Comparison of ENCODE assay signal across 12 cellular contexts in the genomic region with DNA sequence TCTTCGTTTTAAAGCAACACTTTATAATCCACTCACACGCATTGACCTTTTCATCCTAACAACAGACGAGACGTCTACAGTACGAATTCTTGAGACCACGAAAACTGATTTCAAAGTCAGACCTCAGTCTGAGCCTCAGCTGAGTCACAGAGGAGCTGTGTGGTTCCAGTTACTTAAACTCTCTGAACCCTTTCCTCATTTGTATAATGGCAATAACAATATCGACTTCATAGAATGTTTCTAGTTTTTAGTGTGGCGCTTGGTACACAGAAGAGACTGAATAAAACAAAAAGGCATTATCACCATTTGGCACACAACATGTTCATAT.
A peak's percentile ranks its signal among the peaks of the same experiment; 100 is the strongest.
DNase-seq lines count a peak whose midpoint lies in the region; ATAC-seq and TF ChIP-seq lines count a peak whose summit lies in the region.
"Had no signal": no experiment of that assay in that cellular context is flagged by ENCODE, and none has a peak within 500 bp of the region (broad histone marks: within the 10 kb centered on the region; RNA-seq: fewer than 3 reads in every experiment).

No MANE protein-coding gene starts in this region.

- no peak for TF ChIP-seq EP300 in suprapubic skin (IDR thresholded peaks at IDR 0.05)

- H3K4me2 ChIP-seq in GM23248 (ENCODE audit: unreplicated experiment) = peak overlapping the region; percentile 13
- H3K4me2 ChIP-seq in hepatocyte = no peak overlapping the region
- H3K4me2 ChIP-seq: neural progenitor cell had no signal

- peaks cover 34% of the 10 kb centered on the region for H3K36me3 Mint-ChIP-seq in CD4-positive, CD25-positive, alpha-beta regulatory T cell
- H3K36me3 Mint-ChIP-seq in activated T-helper 17 cell treated with anti-CD3 and anti-CD28 coated beads, Interleukin-2, amount 50 U/mL, for 72 hours (ENCODE audit: low read depth) = peaks cover 53% of the 10 kb centered on the region
- H3K36me3 Mint-ChIP-seq: neural progenitor cell had no signal

- no peak overlapping the region for H2AFZ ChIP-seq in GM23248
- H2AFZ ChIP-seq in hepatocyte = no peak overlapping the region
- H2AFZ ChIP-seq: neural progenitor cell had no signal

- H3K27me3 Mint-ChIP-seq in CD4-positive, CD25-positive, alpha-beta regulatory T cell = no peaks in the 10 kb centered on the region
- H3K27me3 Mint-ChIP-seq in activated T-helper 17 cell treated with anti-CD3 and anti-CD28 coated beads, Interleukin-2, amount 50 U/mL, for 72 hours = no peaks in the 10 kb centered on the region

- no peak overlapping the region for H3K4me3 Mint-ChIP-seq in CD4-positive, CD25-positive, alpha-beta regulatory T cell
- peak overlapping the region; percentile 3 for H3K4me3 Mint-ChIP-seq in activated T-helper 17 cell treated with anti-CD3 and anti-CD28 coated beads, Interleukin-2, amount 50 U/mL, for 72 hours
- H3K4me3 Mint-ChIP-seq: neural progenitor cell had no signal

- no peak for TF ChIP-seq CTCF in left lung (IDR thresholded peaks at IDR 0.05)
- no peak for TF ChIP-seq CTCF in hepatocyte (IDR thresholded peaks at IDR 0.05; ENCODE audit: poor library complexity)
- no peak for TF ChIP-seq CTCF in suprapubic skin (IDR thresholded peaks at IDR 0.05)

- DNase-seq in CD4-positive, CD25-positive, alpha-beta regulatory T cell = peak in 1 of 3 donors; percentile 49
- DNase-seq in GM23248 (peak; percentile 73), left lung (no peak), hepatocyte (ENCODE audit: low spot score) (no peak), suprapubic skin (ENCODE audit: low spot score in 2 of 2) (no peak)
- DNase-seq: SJCRH30, tibial artery had no signal

- in situ Hi-C loops in GM23248 (cut with MboI) = loop anchor here (25.0 kb wide), 1 partner anchor 563 kb away; no protein-coding TSS in a partner anchor

- 52 to 61% methylated on average over 8 of the region's 8 CpGs for WGBS in GM23248 (ENCODE audit: low coverage in 1 of 2, low lambda C conversion rate in 2 of 2, missing lambda C conversion rate in 2 of 2), 2 experiments
- WGBS in hepatocyte (ENCODE audit: low lambda C conversion rate, missing lambda C conversion rate) = 93% methylated on average over 8 of the region's 8 CpGs
- WGBS in suprapubic skin = 82% methylated on average over 8 of the region's 8 CpGs

- H3K9me3 ChIP-seq in CD4-positive, CD25-positive, alpha-beta regulatory T cell (ENCODE audit: control insufficient read depth in 2 of 2, low read length in 2 of 2) = no peaks in the 10 kb centered on the region
- H3K9me3 ChIP-seq in GM23248 (ENCODE audit: low read depth) (no peaks in the 10 kb centered on the region), left lung (no peaks in the 10 kb centered on the region), hepatocyte (ENCODE audit: low read depth) (no peaks in the 10 kb centered on the region), suprapubic skin (no peaks in the 10 kb centered on the region)
- H3K9me3 ChIP-seq: SJCRH30, tibial artery had no signal

- peak overlapping the region in 1 of 3 donors; percentile 60 for H3K27ac Mint-ChIP-seq in CD4-positive, CD25-positive, alpha-beta regulatory T cell
- no peak overlapping the region for H3K27ac Mint-ChIP-seq in activated T-helper 17 cell treated with anti-CD3 and anti-CD28 coated beads, Interleukin-2, amount 50 U/mL, for 72 hours
- H3K27ac Mint-ChIP-seq: neural progenitor cell had no signal

- H4K20me1 ChIP-seq in GM23248 (ENCODE audit: insufficient read depth) (no peaks in the 10 kb centered on the region), hepatocyte (ENCODE audit: insufficient read depth, poor library complexity, severe bottlenecking) (peaks cover 4% of the 10 kb centered on the region)

- peaks cover 33% of the 10 kb centered on the region for H3F3A ChIP-seq in GM23248 (ENCODE audit: insufficient read depth)

- H3K9me2 ChIP-seq in GM23248 (ENCODE audit: insufficient read depth) (no peaks in the 10 kb centered on the region), hepatocyte (replicated peaks; ENCODE audit: insufficient read depth) (no peaks in the 10 kb centered on the region)

- peaks cover 9% of the 10 kb centered on the region; the same call in 1 of the 2 replicates for H3K79me2 ChIP-seq in GM23248 (ENCODE audit: insufficient read depth)
- no peaks in the 10 kb centered on the region for H3K79me2 ChIP-seq in hepatocyte

- H3K4me1 ChIP-seq in CD4-positive, CD25-positive, alpha-beta regulatory T cell (ENCODE audit: control insufficient read depth, insufficient read depth, low read length, poor library complexity, severe bottlenecking) = no peaks in the 10 kb centered on the region
- H3K4me1 ChIP-seq in GM23248 (ENCODE audit: insufficient read depth) (peaks cover 12% of the 10 kb centered on the region), left lung (no peaks in the 10 kb centered on the region), hepatocyte (ENCODE audit: insufficient read depth) (peaks cover 5% of the 10 kb centered on the region), suprapubic skin (no peaks in the 10 kb centered on the region)

- H3K9me3 Mint-ChIP-seq in CD4-positive, CD25-positive, alpha-beta regulatory T cell = peaks cover 0 to 4% (median 0%) of the 10 kb centered on the region in 7 donors
- no peaks in the 10 kb centered on the region for H3K9me3 Mint-ChIP-seq in activated T-helper 17 cell treated with anti-CD3 and anti-CD28 coated beads, Interleukin-2, amount 50 U/mL, for 72 hours
- H3K9me3 Mint-ChIP-seq: neural progenitor cell had no signal

- intact Hi-C loops in left lung (cut with DNase I) = no loop called here

- peaks cover 5 to 19% (median 8%) of the 10 kb centered on the region in 4 donors for H3K4me1 Mint-ChIP-seq in CD4-positive, CD25-positive, alpha-beta regulatory T cell
- H3K4me1 Mint-ChIP-seq in activated T-helper 17 cell treated with anti-CD3 and anti-CD28 coated beads, Interleukin-2, amount 50 U/mL, for 72 hours = peaks cover 21% of the 10 kb centered on the region

- peak; percentile 55 to 69 for ATAC-seq in CD4-positive, CD25-positive, alpha-beta regulatory T cell (ENCODE audit: low read depth in 2 of 2)
- ATAC-seq in activated T-helper 17 cell treated with anti-CD3 and anti-CD28 coated beads, Interleukin-2, amount 50 U/mL, for 72 hours (replicated peaks) = peak; percentile 97
- ATAC-seq in left lung (peak; percentile 67), GM21786 (IDR thresholded peaks at IDR 0.05; ENCODE audit: unreplicated experiment) (no peak)

- TF ChIP-seq POLR2A in suprapubic skin (IDR thresholded peaks at IDR 0.05) = no peak

- peaks cover 30% of the 10 kb centered on the region for H3K36me3 ChIP-seq in CD4-positive, CD25-positive, alpha-beta regulatory T cell (ENCODE audit: control insufficient read depth, insufficient read depth, low read length)
- H3K36me3 ChIP-seq in GM23248 (ENCODE audit: low read depth) (no peaks in the 10 kb centered on the region; the same call in 1 of the 2 replicates), left lung (peaks cover 0 to 29% of the 10 kb centered on the region in 2 donors), hepatocyte (replicated peaks; ENCODE audit: insufficient read depth, low read depth) (no peaks in the 10 kb centered on the region), suprapubic skin (peaks cover 14% of the 10 kb centered on the region)
- H3K36me3 ChIP-seq: neural progenitor cell, SJCRH30 had no signal

- no peak overlapping the region for H3K4me3 ChIP-seq in CD4-positive, CD25-positive, alpha-beta regulatory T cell (ENCODE audit: low read depth, low read length)
- H3K4me3 ChIP-seq in GM23248 (no peak overlapping the region), left lung (no peak overlapping the region), hepatocyte (no peak overlapping the region), suprapubic skin (no peak overlapping the region)
- H3K4me3 ChIP-seq: neural progenitor cell, SJCRH30, tibial artery had no signal

- no peaks in the 10 kb centered on the region for H3K27me3 ChIP-seq in CD4-positive, CD25-positive, alpha-beta regulatory T cell (ENCODE audit: control insufficient read depth, insufficient read depth, low read length)
- H3K27me3 ChIP-seq in GM23248 (replicated peaks; ENCODE audit: insufficient read depth) (no peaks in the 10 kb centered on the region), left lung (no peaks in the 10 kb centered on the region), hepatocyte (no peaks in the 10 kb centered on the region), suprapubic skin (no peaks in the 10 kb centered on the region)
- H3K27me3 ChIP-seq: neural progenitor cell, SJCRH30, tibial artery had no signal

- H3K27ac ChIP-seq in CD4-positive, CD25-positive, alpha-beta regulatory T cell (ENCODE audit: insufficient read depth, low read length, poor library complexity, severe bottlenecking) = no peak overlapping the region
- H3K27ac ChIP-seq in GM23248 (peak overlapping the region; percentile 85), left lung (no peak overlapping the region), hepatocyte (no peak overlapping the region), suprapubic skin (no peak overlapping the region)
- H3K27ac ChIP-seq: epithelial cell of prostate, neural progenitor cell, SJCRH30, tibial artery, VCaP had no signal

- H3K9ac ChIP-seq in GM23248 = peak overlapping the region; percentile 76
- H3K9ac ChIP-seq: neural progenitor cell had no signal
